Comparison of ENCODE assay signal across 25 cellular contexts in genomic region chr12:70120970-70121369, GRCh38.
DNase-seq lines count a peak whose midpoint lies in the region; ATAC-seq, FAIRE-seq and TF ChIP-seq lines count a peak whose summit lies in the region.
"Had no signal": no experiment of that assay in that cellular context is flagged by ENCODE, and none has a peak within 500 bp of the region (broad histone marks: within the 10 kb centered on the region; RNA-seq: fewer than 3 reads in every experiment).

No MANE protein-coding gene starts in this region.

- no peak for TF ChIP-seq CTCF in HFF-Myc (IDR thresholded peaks at IDR 0.05; ENCODE audit: low read depth, low read length, missing control alignments)
- TF ChIP-seq CTCF in SK-N-SH (IDR thresholded peaks at IDR 0.05), result no peak
- no peak for TF ChIP-seq CTCF in glutamatergic neuron (IDR thresholded peaks at IDR 0.05; ENCODE audit: partially characterized antibody, unreplicated experiment)
- TF ChIP-seq CTCF in colonic mucosa (IDR thresholded peaks at IDR 0.05), result no peak

- no peak overlapping the region for H3K9ac ChIP-seq in SK-N-SH
- no peak overlapping the region for H3K9ac ChIP-seq in colonic mucosa (ENCODE audit: low read depth in 2 of 2, low read length in 2 of 2)
- H3K9ac ChIP-seq: BLaER1 treated with 17β-estradiol and CSF1 and Interleukin-3, amounts not matched to agents 10 nM and 100 nM; GM23248 had no signal

- H3K79me2 ChIP-seq in SK-N-SH (ENCODE audit: insufficient read depth), result no peaks in the 10 kb centered on the region

- H3K27ac Mint-ChIP-seq in glutamatergic neuron (ENCODE audit: unreplicated experiment), result peak overlapping the region; percentile 50
- H3K27ac Mint-ChIP-seq: CD8-positive, alpha-beta T cell; H9 had no signal

- no peak overlapping the region for H3K4me2 ChIP-seq in SK-N-SH
- H3K4me2 ChIP-seq: BLaER1 treated with 17β-estradiol and CSF1 and Interleukin-3, amounts not matched to agents 10 nM and 100 nM had no signal

- FAIRE-seq in frontal cortex (lab: Jason Lieb, UNC), result no peak
- FAIRE-seq: HepG2, K562 had no signal

- peak in 1 of 2 experiments; percentile 90; a peak in 2 of 4 replicates for TF ChIP-seq EP300 in SK-N-SH (IDR thresholded peaks at IDR 0.05; ENCODE audit: borderline replicate concordance in 1 of 2, low read depth in 1 of 2, low read length in 1 of 2)

- no peaks in the 10 kb centered on the region for H3K9me2 ChIP-seq in SK-N-SH

- no peaks in the 10 kb centered on the region for H4K20me1 ChIP-seq in SK-N-SH (ENCODE audit: insufficient read depth)
- H4K20me1 ChIP-seq: BLaER1 treated with 17β-estradiol and CSF1 and Interleukin-3, amounts not matched to agents 10 nM and 100 nM had no signal

- H3K4me1 Mint-ChIP-seq in glutamatergic neuron (ENCODE audit: low read depth, unreplicated experiment), result peaks cover 20% of the 10 kb centered on the region
- H3K4me1 Mint-ChIP-seq: H9 had no signal

- H3K4me1 ChIP-seq in SK-N-SH (ENCODE audit: control insufficient read depth in 1 of 2, insufficient read depth in 2 of 2, low read depth in 1 of 2, low read length in 1 of 2), result peaks cover 0 to 6% of the 10 kb centered on the region in 2 experiments; a peak in 2 of 4 replicates
- no peaks in the 10 kb centered on the region for H3K4me1 ChIP-seq in colonic mucosa
- H3K4me1 ChIP-seq: BLaER1 treated with 17β-estradiol and CSF1 and Interleukin-3, amounts not matched to agents 10 nM and 100 nM; SJSA1 had no signal

- peak; percentile 32; the same call in 1 of the 2 replicates for TF ChIP-seq RAD21 in SK-N-SH (IDR thresholded peaks at IDR 0.05; ENCODE audit: low read length)

- peaks cover 4% of the 10 kb centered on the region for H3K9me3 Mint-ChIP-seq in glutamatergic neuron (ENCODE audit: unreplicated experiment)
- H3K9me3 Mint-ChIP-seq: CD8-positive, alpha-beta T cell; H9 had no signal

- H2AFZ ChIP-seq in SK-N-SH (ENCODE audit: low read depth), result no peak overlapping the region
- H2AFZ ChIP-seq: GM23248 had no signal

- ATAC-seq in GM18867 (IDR thresholded peaks at IDR 0.05; ENCODE audit: unreplicated experiment), result no peak
- ATAC-seq: CD8-positive, alpha-beta T cell; HepG2; K562; Right ventricle myocardium inferior had no signal

- intact Hi-C loops in colonic mucosa (cut with DNase I), result no loop called here

- H3K4me3 Mint-ChIP-seq in glutamatergic neuron (ENCODE audit: unreplicated experiment), result peak overlapping the region; percentile 24
- H3K4me3 Mint-ChIP-seq: CD8-positive, alpha-beta T cell; H9 had no signal

- H3K36me3 ChIP-seq in SK-N-SH (replicated peaks in 1 of 2; ENCODE audit: control insufficient read depth in 1 of 2, insufficient read depth in 2 of 2, low read length in 1 of 2) (no peaks in the 10 kb centered on the region), colonic mucosa (no peaks in the 10 kb centered on the region)
- H3K36me3 ChIP-seq: BLaER1 treated with 17β-estradiol and CSF1 and Interleukin-3, amounts not matched to agents 10 nM and 100 nM; SJSA1 had no signal

- H3K27ac ChIP-seq in SK-N-SH (ENCODE audit: low read depth in 2 of 2, low read length in 1 of 2) (peak overlapping the region in 1 of 2 experiments; percentile 83; a peak in 1 of 4 replicates), colonic mucosa (no peak overlapping the region)
- H3K27ac ChIP-seq: 22Rv1; BLaER1 treated with 17β-estradiol and CSF1 and Interleukin-3, amounts not matched to agents 10 nM and 100 nM; GM23248; HL-60; SJSA1 had no signal

- POLR2A ChIA-PET in SK-N-SH (lab: Yijun Ruan, JAX), result no interaction called here

- H3K27me3 Mint-ChIP-seq in glutamatergic neuron (ENCODE audit: unreplicated experiment), result peaks cover 3% of the 10 kb centered on the region

- CTCF ChIA-PET in SK-N-SH (lab: Yijun Ruan, JAX), result interaction anchor here (1.2 kb wide), 1 partner anchor 221 kb away, joined by 3 read pairs; no protein-coding TSS in a partner anchor

- H3K9me3 ChIP-seq in SK-N-SH, result no peaks in the 10 kb centered on the region
- no peaks in the 10 kb centered on the region for H3K9me3 ChIP-seq in colonic mucosa
- H3K9me3 ChIP-seq: BLaER1 treated with 17β-estradiol and CSF1 and Interleukin-3, amounts not matched to agents 10 nM and 100 nM; SJSA1 had no signal

- H3F3A ChIP-seq in SK-N-SH (replicated peaks; ENCODE audit: insufficient read depth), result no peaks in the 10 kb centered on the region

- peaks cover under 1% of the 10 kb centered on the region for H3K36me3 Mint-ChIP-seq in glutamatergic neuron (ENCODE audit: unreplicated experiment)
- H3K36me3 Mint-ChIP-seq: CD8-positive, alpha-beta T cell had no signal

- H3K4me3 ChIP-seq in HFF-Myc (replicated peaks; ENCODE audit: low read depth, low read length) (no peak overlapping the region), SK-N-SH (ENCODE audit: low read depth in 2 of 2, low read length in 1 of 2) (no peak overlapping the region), colonic mucosa (no peak overlapping the region)
- H3K4me3 ChIP-seq: BLaER1 treated with 17β-estradiol and CSF1 and Interleukin-3, amounts not matched to agents 10 nM and 100 nM; GM23248; K562; SJSA1 had no signal

- DNase-seq in NCI-H2171 treated with DMSO at 0.1 percent for 48 hours (lab: John Stamatoyannopoulos, UW) (peak; percentile 18), NCI-H2171 (lab: John Stamatoyannopoulos, UW) (no peak), HFF-Myc (ENCODE audit: extremely low read depth, low read depth) (peak; percentile 52), SK-N-SH (peak; percentile 75), glutamatergic neuron (no peak), frontal cortex (ENCODE audit: low spot score in 2 of 2) (no peak), colonic mucosa (no peak)
- DNase-seq: ACHN; CD8-positive, alpha-beta T cell; GM23248; H9; NCI-H1105; NCI-H187 treated with DMSO at 0.1 percent for 48 hours; NCI-H2107; NCI-H2227 treated with DMSO at 0.1 percent for 48 hours; NCI-H510A; NCI-H82 had no signal

- H3K27me3 ChIP-seq in SK-N-SH (ENCODE audit: insufficient read depth) (no peaks in the 10 kb centered on the region), colonic mucosa (no peaks in the 10 kb centered on the region)
- H3K27me3 ChIP-seq: BLaER1 treated with 17β-estradiol and CSF1 and Interleukin-3, amounts not matched to agents 10 nM and 100 nM; SJSA1 had no signal

TF ChIP-seq in SK-N-SH, 30 proteins besides CTCF, POLR2A, EP300 and RAD21:
- TF ChIP-seq NRF1 (IDR thresholded peaks at IDR 0.05; ENCODE audit: low read depth, low read length) (no peak), CHD2 (IDR thresholded peaks at IDR 0.05; ENCODE audit: low read length, partially characterized antibody) (peak; percentile 87), TCF12 (IDR thresholded peaks at IDR 0.05) (peak; percentile 35; the same call in 1 of the 2 replicates), GATA2 (CRISPR knock-in tag; IDR thresholded peaks at IDR 0.05) (0 out of 2 replicates have a peak, but pooled peaks have one; percentile 34), RXRA (IDR thresholded peaks at IDR 0.05; ENCODE audit: borderline replicate concordance, low read depth) (no peak), TEAD4 (IDR thresholded peaks at IDR 0.05; ENCODE audit: borderline replicate concordance, insufficient read depth) (no peak; the same call in 1 of the 2 replicates), FOSL2 (IDR thresholded peaks at IDR 0.05; ENCODE audit: borderline replicate concordance, low read depth) (no peak), TAF1 (IDR thresholded peaks at IDR 0.05; ENCODE audit: borderline replicate concordance, low read depth, low read length) (no peak), POLR2AphosphoS5 (IDR thresholded peaks at IDR 0.05; ENCODE audit: low read depth, low read length) (0 out of 2 replicates have a peak, but pooled peaks have one; percentile 26), FOXM1 (IDR thresholded peaks at IDR 0.05; ENCODE audit: low read depth) (no peak), RCOR1 (IDR thresholded peaks at IDR 0.05; ENCODE audit: low read length) (peak; percentile 99), SIN3A (IDR thresholded peaks at IDR 0.05; ENCODE audit: borderline replicate concordance, low read depth, low read length) (no peak), ZBTB33 (IDR thresholded peaks at IDR 0.05; ENCODE audit: borderline replicate concordance, low read depth) (no peak), MXI1 (IDR thresholded peaks at IDR 0.05; ENCODE audit: low read depth, low read length) (peak; percentile 59; the same call in 1 of the 2 replicates), GABPA (IDR thresholded peaks at IDR 0.05; ENCODE audit: low read depth) (no peak)
- TF ChIP-seq, protein P1, sequence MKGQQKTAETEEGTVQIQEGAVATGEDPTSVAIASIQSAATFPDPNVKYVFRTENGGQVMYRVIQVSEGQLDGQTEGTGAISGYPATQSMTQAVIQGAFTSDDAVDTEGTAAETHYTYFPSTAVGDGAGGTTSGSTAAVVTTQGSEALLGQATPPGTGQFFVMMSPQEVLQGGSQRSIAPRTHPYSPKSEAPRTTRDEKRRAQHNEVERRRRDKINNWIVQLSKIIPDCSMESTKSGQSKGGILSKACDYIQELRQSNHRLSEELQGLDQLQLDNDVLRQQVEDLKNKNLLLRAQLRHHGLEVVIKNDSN (IDR thresholded peaks at IDR 0.05; ENCODE audit: borderline replicate concordance, low read depth), result no peak
- TF ChIP-seq, protein P2, sequence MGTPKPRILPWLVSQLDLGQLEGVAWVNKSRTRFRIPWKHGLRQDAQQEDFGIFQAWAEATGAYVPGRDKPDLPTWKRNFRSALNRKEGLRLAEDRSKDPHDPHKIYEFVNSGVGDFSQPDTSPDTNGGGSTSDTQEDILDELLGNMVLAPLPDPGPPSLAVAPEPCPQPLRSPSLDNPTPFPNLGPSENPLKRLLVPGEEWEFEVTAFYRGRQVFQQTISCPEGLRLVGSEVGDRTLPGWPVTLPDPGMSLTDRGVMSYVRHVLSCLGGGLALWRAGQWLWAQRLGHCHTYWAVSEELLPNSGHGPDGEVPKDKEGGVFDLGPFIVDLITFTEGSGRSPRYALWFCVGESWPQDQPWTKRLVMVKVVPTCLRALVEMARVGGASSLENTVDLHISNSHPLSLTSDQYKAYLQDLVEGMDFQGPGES (IDR thresholded peaks at IDR 0.05; ENCODE audit: low read depth, low read length), result no peak

Comparison
In these comparisons a context has a peak if more than half of its experiments do, and no peak if none do; other contexts are left out.
1. DNase-seq: peak in NCI-H2171 treated with DMSO at 0.1 percent for 48 hours (single experiment), HFF-Myc (single experiment) and SK-N-SH (single experiment); none in NCI-H2171 (single experiment), glutamatergic neuron (single experiment), frontal cortex (0 of 2) and colonic mucosa (single experiment).